Comparison of ENCODE assay signal across 10 cellular contexts in the genomic region with DNA sequence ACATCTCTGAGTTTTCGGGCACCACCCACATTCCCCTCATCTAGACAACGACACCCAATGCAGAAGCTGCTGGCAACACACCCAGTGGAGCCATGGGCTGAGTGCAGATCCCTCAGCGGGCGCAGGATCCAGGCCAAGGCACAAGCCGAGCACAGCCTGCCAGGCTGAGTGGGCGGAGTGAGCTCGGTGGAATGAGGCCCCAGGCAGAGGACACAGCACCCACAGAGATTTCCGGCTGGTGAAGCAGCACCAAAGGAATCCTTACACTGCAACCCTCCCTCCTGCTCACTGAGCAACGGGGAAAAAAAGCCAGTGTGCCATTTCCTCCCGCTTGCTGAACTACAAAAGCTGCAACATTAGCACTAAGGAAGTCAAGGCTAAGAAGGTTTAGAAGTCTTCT. TPM values are rescaled to one million over a fixed set of nuclear protein-coding genes. Genes with fewer than 3 reads are reported as not detected.
A peak's percentile ranks its signal among the peaks of the same experiment; 100 is the strongest.
DNase-seq lines count a peak whose midpoint lies in the region; ATAC-seq and TF ChIP-seq lines count a peak whose summit lies in the region.
"Had no signal": no experiment of that assay in that cellular context is flagged by ENCODE, and none has a peak within 500 bp of the region (broad histone marks: within the 10 kb centered on the region; RNA-seq: fewer than 3 reads in every experiment).

No MANE protein-coding gene starts in this region.

- intact Hi-C loops in Right ventricle myocardium inferior (cut with DNase I): no loop called here
- intact Hi-C loops in head of caudate nucleus (cut with DNase I): no loop called here

- DNase-seq in Right ventricle myocardium inferior (ENCODE audit: missing footprints) (no peak), right atrium auricular region (ENCODE audit: low spot score) (no peak), head of caudate nucleus (peak in 29 of 42 donors; percentile 9 to 63 (median 33)), DMS 273 (lab: John Stamatoyannopoulos, UW; ENCODE audit: unreplicated experiment) (no peak)
- DNase-seq in activated T-helper 9 cell treated with anti-CD3 and anti-CD28 coated beads, Interleukin-2, amount 50 U/mL, for 16 hours (ENCODE audit: low read depth): peak; percentile 26
- DNase-seq in stimulated activated CD4-positive, alpha-beta T cell treated with anti-CD3 and anti-CD28 coated beads, Interleukin-1b, Interleukin-23, amount 100 ng/mL, for 24 hours (ENCODE audit: low read depth in 4 of 4, low spot score in 1 of 4): peak in 3 of 4 experiments; percentile 16 to 54 (median 42)

- H3K27me3 ChIP-seq in right atrium auricular region: no peaks in the 10 kb centered on the region

- H3K4me1 ChIP-seq in right atrium auricular region: peaks cover 0 to 20% of the 10 kb centered on the region in 2 donors
- H3K4me1 ChIP-seq: A549 had no signal

- TF ChIP-seq CTCF in right atrium auricular region (IDR thresholded peaks at IDR 0.05): no peak

- H3K36me3 ChIP-seq in right atrium auricular region: no peaks in the 10 kb centered on the region

- H3K27ac ChIP-seq in right atrium auricular region: no peak overlapping the region
- H3K27ac ChIP-seq: A549, VCaP had no signal

- H3K9me3 ChIP-seq in right atrium auricular region: no peaks in the 10 kb centered on the region
- H3K9me3 ChIP-seq: A549 had no signal

- no peak overlapping the region for H3K4me3 ChIP-seq in right atrium auricular region
- H3K4me3 ChIP-seq: A549 had no signal

- ATAC-seq in Right ventricle myocardium inferior: peak; percentile 74
- no peak for ATAC-seq in HG02973 (IDR thresholded peaks at IDR 0.05; ENCODE audit: unreplicated experiment)
- no peak for ATAC-seq in GM21723 (IDR thresholded peaks at IDR 0.05; ENCODE audit: unreplicated experiment)
- ATAC-seq: A549 had no signal

RNA-seq across cellular contexts. Expression of a gene that starts 34.2 kb away (rescaled TPM):
- total RNA-seq in Right ventricle myocardium inferior: 11.1 TPM
- 10 to 100 TPM in 1 of 2 donors, 1 to 10 TPM in 1; 8.5 to 12.6 TPM for total RNA-seq in right atrium auricular region

Comparison
In these comparisons a context has a peak if more than half of its experiments do, and no peak if none do; other contexts are left out.
1. DNase-seq: peak in activated T-helper 9 cell treated with anti-CD3 and anti-CD28 coated beads, Interleukin-2, amount 50 U/mL, for 16 hours (single experiment), head of caudate nucleus (29 of 42) and stimulated activated CD4-positive, alpha-beta T cell treated with anti-CD3 and anti-CD28 coated beads, Interleukin-1b, Interleukin-23, amount 100 ng/mL, for 24 hours (3 of 4); none in Right ventricle myocardium inferior (single experiment), right atrium auricular region (single experiment) and DMS 273 (single experiment).